ENCODE assay signal across 1 cellular context in the genomic region with DNA sequence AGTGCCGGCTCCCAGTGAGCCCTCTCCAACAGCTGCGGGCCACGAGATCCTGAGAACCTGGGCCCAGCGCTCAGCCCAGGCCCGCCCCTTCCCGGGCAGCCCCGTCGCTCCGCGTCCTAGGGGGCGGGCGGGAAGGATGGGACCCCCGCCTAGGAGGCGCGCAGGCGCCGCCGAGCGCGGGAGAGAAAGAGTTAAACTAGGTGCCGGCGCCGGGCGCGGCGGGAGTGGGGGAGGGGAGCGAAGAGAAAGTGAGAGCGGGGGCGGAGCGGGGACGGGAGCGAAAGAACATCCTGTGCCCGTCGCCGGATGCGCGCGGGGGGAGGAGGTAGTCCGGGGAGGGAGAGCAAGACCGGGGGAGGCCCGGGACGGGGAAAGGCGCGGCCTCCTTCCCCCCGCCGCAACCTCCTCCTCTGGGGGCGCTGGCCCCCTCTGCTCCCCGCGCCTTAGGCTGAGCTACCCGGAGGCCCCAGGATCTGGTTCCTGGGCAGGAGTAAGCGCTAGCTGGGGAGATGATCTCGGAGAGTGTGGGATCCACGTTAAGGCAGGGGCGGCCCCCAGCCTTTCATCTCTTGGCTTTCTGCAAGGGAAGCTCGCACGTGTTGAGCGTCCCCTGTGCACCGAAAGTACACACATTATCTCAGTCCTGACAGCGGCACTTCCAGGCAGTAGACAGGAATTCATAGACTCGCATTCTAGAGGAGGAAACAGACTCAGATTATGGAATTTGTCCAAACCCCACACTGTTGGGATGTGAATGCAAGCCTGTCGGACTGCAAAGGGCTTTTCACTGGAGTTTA.
TF ChIP-seq lines count a peak whose summit lies in the region.

No MANE protein-coding gene starts in this region.

TF ChIP-seq in H1, 55 proteins besides CTCF, POLR2A, EP300 and RAD21:
- TF ChIP-seq KDM1A (IDR thresholded peaks at IDR 0.05; ENCODE audit: borderline replicate concordance, low read length) (no peak), CTBP2 (IDR thresholded peaks at IDR 0.05; ENCODE audit: borderline replicate concordance, insufficient read depth, insufficient read length, low read length) (peak; percentile 82), RFX5 (IDR thresholded peaks at IDR 0.05; ENCODE audit: borderline replicate concordance, low read depth, low read length) (no peak), TAF7 (optimal IDR thresholded peaks at IDR 0.05; ENCODE audit: borderline replicate concordance, low read depth, low read length) (no peak), POU5F1 (IDR thresholded peaks at IDR 0.05; ENCODE audit: low read depth, low read length) (no peak), GABPA (IDR thresholded peaks at IDR 0.05; ENCODE audit: borderline replicate concordance, insufficient read depth, low read length) (no peak), CHD1 (IDR thresholded peaks at IDR 0.05; ENCODE audit: low read depth, low read length) (no peak), EZH2 (IDR thresholded peaks at IDR 0.05; ENCODE audit: low read depth, low read length, severe bottlenecking) (no peak), SP1 (IDR thresholded peaks at IDR 0.05; ENCODE audit: low read depth, low read length) (peak; percentile 61; the same call in 1 of the 2 replicates), BRCA1 (IDR thresholded peaks at IDR 0.05; ENCODE audit: low read depth, low read length) (no peak), CEBPB (IDR thresholded peaks at IDR 0.05; ENCODE audit: low read depth, low read length) (no peak), CHD7 (IDR thresholded peaks at IDR 0.05; ENCODE audit: insufficient replicate concordance, low read length) (no peak), RBBP5 (IDR thresholded peaks at IDR 0.05; ENCODE audit: borderline replicate concordance, low read depth, low read length) (peak; percentile 91; the same call in 1 of the 2 replicates), KDM5A (IDR thresholded peaks at IDR 0.05; ENCODE audit: low read length) (no peak), E2F6 (IDR thresholded peaks at IDR 0.05) (0 out of 2 replicates have a peak, but pooled peaks have one; percentile 19), RXRA (IDR thresholded peaks at IDR 0.05; ENCODE audit: insufficient read depth, low read depth, low read length) (0 out of 2 replicates have a peak, but pooled peaks have one; percentile 57), JUN (IDR thresholded peaks at IDR 0.05; ENCODE audit: low read depth, low read length) (no peak), HDAC2 (IDR thresholded peaks at IDR 0.05; ENCODE audit: borderline replicate concordance in 1 of 2, low read depth in 2 of 2, low read length in 2 of 2) (peak; percentile 39 to 64; a peak in 2 of 4 replicates), CHD2 (IDR thresholded peaks at IDR 0.05; ENCODE audit: low read length) (no peak), FOSL1 (IDR thresholded peaks at IDR 0.05; ENCODE audit: insufficient read depth, low read depth, low read length) (no peak), POLR2AphosphoS5 (IDR thresholded peaks at IDR 0.05; ENCODE audit: low read depth, low read length) (peak; percentile 20; the same call in 1 of the 2 replicates), CBX8 (IDR thresholded peaks at IDR 0.05; ENCODE audit: borderline replicate concordance, low read depth, low read length) (no peak), SAP30 (IDR thresholded peaks at IDR 0.05; ENCODE audit: insufficient read depth, insufficient replicate concordance, low read length) (peak; percentile 71), HDAC6 (IDR thresholded peaks at IDR 0.05; ENCODE audit: low read depth, low read length) (no peak), KDM4A (IDR thresholded peaks at IDR 0.05; ENCODE audit: low read depth, low read length, severe bottlenecking) (no peak), BACH1 (IDR thresholded peaks at IDR 0.05; ENCODE audit: low read length) (no peak), SIX5 (IDR thresholded peaks at IDR 0.05; ENCODE audit: low read depth, low read length) (no peak), TCF12 (IDR thresholded peaks at IDR 0.05; ENCODE audit: low read depth, low read length) (0 out of 2 replicates have a peak, but pooled peaks have one; percentile 47), USF2 (IDR thresholded peaks at IDR 0.05; ENCODE audit: low read length) (no peak), RNF2 (IDR thresholded peaks at IDR 0.05; ENCODE audit: borderline replicate concordance, low read depth, low read length, missing control alignments, poor library complexity, severe bottlenecking) (no peak), SIRT6 (IDR thresholded peaks at IDR 0.05; ENCODE audit: low read length) (no peak), NRF1 (IDR thresholded peaks at IDR 0.05; ENCODE audit: low read depth, low read length) (peak; percentile 17; the same call in 1 of the 2 replicates), MAFK (IDR thresholded peaks at IDR 0.05; ENCODE audit: low read depth, low read length) (no peak), CBX5 (IDR thresholded peaks at IDR 0.05; ENCODE audit: low read depth, low read length) (no peak), SRF (IDR thresholded peaks at IDR 0.05; ENCODE audit: low read depth, low read length) (no peak), EGR1 (IDR thresholded peaks at IDR 0.05; ENCODE audit: borderline replicate concordance, low read depth, low read length) (peak; percentile 98), CREB1 (IDR thresholded peaks at IDR 0.05) (no peak; the same call in none of the 2 replicates), JUND (IDR thresholded peaks at IDR 0.05; ENCODE audit: low read length) (no peak), NANOG (IDR thresholded peaks at IDR 0.05; ENCODE audit: insufficient read depth, low read depth, low read length, poor library complexity, severe bottlenecking) (no peak), TBP (IDR thresholded peaks at IDR 0.05; ENCODE audit: low read depth, low read length) (0 out of 2 replicates have a peak, but pooled peaks have one; percentile 18), ZNF274 (IDR thresholded peaks at IDR 0.05; ENCODE audit: borderline replicate concordance, extremely low read depth, low read length) (no peak), BCL11A (IDR thresholded peaks at IDR 0.05; ENCODE audit: low read depth in 2 of 2, low read length in 2 of 2) (no peak), ATF3 (IDR thresholded peaks at IDR 0.05; ENCODE audit: insufficient read depth, low read depth, low read length) (no peak), TAF1 (IDR thresholded peaks at IDR 0.05; ENCODE audit: low read depth, low read length) (peak; percentile 39; the same call in 1 of the 2 replicates), MAX (IDR thresholded peaks at IDR 0.05) (peak; percentile 77), SP4 (IDR thresholded peaks at IDR 0.05; ENCODE audit: low read length) (no peak), TEAD4 (IDR thresholded peaks at IDR 0.05; ENCODE audit: low read depth, low read length) (no peak), GTF2F1 (IDR thresholded peaks at IDR 0.05; ENCODE audit: borderline replicate concordance, low read depth, low read length) (no peak), YY1 (IDR thresholded peaks at IDR 0.05; ENCODE audit: low read depth, low read length) (no peak), SP2 (IDR thresholded peaks at IDR 0.05; ENCODE audit: low read length) (no peak), PHF8 (conservative IDR thresholded peaks at IDR 0.05; ENCODE audit: low read depth, low read length) (peak; percentile 51), ASH2L (IDR thresholded peaks at IDR 0.05; ENCODE audit: low read length) (peak; percentile 88), SUZ12 (IDR thresholded peaks at IDR 0.05; ENCODE audit: low read length) (no peak), ATF2 (IDR thresholded peaks at IDR 0.05; ENCODE audit: low read length) (no peak), SIN3A (conservative IDR thresholded peaks at IDR 0.05 in 1 of 2, IDR thresholded peaks at IDR 0.05 in 1 of 2; ENCODE audit: low read depth in 1 of 2, low read length in 2 of 2) (peak in 1 of 2 experiments; percentile 26; a peak in 2 of 4 replicates)
